In the genomic region with DNA sequence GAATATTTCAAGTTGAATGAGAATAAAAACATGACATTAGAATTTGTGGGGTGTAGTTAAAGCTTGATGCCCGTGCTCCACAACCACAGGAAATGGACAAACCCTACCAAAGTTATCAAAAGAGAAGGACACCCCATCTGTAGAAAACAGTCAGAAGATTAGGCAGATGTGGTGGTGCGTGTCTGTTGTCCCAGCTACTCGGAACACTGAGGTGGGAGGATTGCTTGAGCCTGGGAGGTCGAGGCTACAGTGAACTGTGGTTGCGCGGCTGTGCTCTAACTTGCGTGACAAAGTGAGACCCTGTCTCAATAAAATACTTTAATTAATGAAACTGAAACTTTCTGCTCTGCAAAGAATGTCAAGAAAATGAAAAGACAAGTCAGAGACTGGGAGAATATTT, we compare ENCODE assay signal across 1 cellular context.
TF ChIP-seq lines count a peak whose summit lies in the region.

No MANE protein-coding gene starts in this region.

TF ChIP-seq in HEK293T, 16 proteins besides CTCF, POLR2A, EP300 and RAD21 (continued from another document):
- TF ChIP-seq, protein P1, sequence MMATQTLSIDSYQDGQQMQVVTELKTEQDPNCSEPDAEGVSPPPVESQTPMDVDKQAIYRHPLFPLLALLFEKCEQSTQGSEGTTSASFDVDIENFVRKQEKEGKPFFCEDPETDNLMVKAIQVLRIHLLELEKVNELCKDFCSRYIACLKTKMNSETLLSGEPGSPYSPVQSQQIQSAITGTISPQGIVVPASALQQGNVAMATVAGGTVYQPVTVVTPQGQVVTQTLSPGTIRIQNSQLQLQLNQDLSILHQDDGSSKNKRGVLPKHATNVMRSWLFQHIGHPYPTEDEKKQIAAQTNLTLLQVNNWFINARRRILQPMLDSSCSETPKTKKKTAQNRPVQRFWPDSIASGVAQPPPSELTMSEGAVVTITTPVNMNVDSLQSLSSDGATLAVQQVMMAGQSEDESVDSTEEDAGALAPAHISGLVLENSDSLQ (IDR thresholded peaks at IDR 0.05): no peak
- TF ChIP-seq CTBP1 (IDR thresholded peaks at IDR 0.05; ENCODE audit: borderline replicate concordance): no peak
- TF ChIP-seq LEF1 (IDR thresholded peaks at IDR 0.05; ENCODE audit: borderline replicate concordance): no peak
- TF ChIP-seq BHLHE40 (IDR thresholded peaks at IDR 0.05; ENCODE audit: borderline replicate concordance): no peak
- TF ChIP-seq HDGF (IDR thresholded peaks at IDR 0.05; ENCODE audit: borderline replicate concordance): no peak
- TF ChIP-seq FOXM1 (IDR thresholded peaks at IDR 0.05; ENCODE audit: borderline replicate concordance): no peak
- TF ChIP-seq FOXA1 (IDR thresholded peaks at IDR 0.05): no peak
- TF ChIP-seq ELF4 (IDR thresholded peaks at IDR 0.05): no peak
- TF ChIP-seq SP1 (IDR thresholded peaks at IDR 0.05): no peak
- no peak for TF ChIP-seq ARNT (IDR thresholded peaks at IDR 0.05)
- no peak for TF ChIP-seq L3MBTL2 (conservative IDR thresholded peaks at IDR 0.05)
